Comparison of ENCODE assay signal across 27 cellular contexts in the genomic region with DNA sequence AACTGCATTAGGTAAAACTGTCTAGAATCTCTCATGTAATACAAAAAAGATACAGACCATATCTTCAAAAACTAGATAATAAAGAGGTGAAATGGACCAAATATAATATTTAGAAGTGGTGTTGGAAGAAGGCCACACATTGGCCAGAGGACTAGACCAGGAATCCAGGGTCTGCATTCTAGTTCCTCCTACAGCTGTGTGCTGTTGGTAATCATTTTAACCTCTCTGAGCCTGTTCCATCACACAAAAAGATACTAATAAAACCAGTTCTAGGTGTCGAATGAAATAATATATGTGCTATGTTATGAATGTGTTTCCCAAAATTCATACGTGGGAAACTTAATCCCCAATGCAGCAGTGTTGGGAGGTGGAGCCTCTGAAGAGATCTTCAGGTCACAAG.
"Had no signal": no experiment of that assay in that cellular context is flagged by ENCODE, and none has a peak within 500 bp of the region (broad histone marks: within the 10 kb centered on the region; RNA-seq: fewer than 3 reads in every experiment).

No MANE protein-coding gene starts in this region.

- H3K4me3 ChIP-seq: colonic mucosa, esophagus squamous epithelium, gastroesophageal sphincter, heart left ventricle, hepatocyte, lower lobe of right lung, mucosa of descending colon had no signal

- H3K9me3 ChIP-seq: colonic mucosa, esophagus squamous epithelium, gastroesophageal sphincter, heart left ventricle, lower lobe of right lung, mucosa of descending colon had no signal

- H3K4me1 Mint-ChIP-seq: immature natural killer cell, mesothelial cell of epicardium had no signal

- ATAC-seq: effector memory CD8-positive, alpha-beta T cell; esophagus mucosa; gastroesophageal sphincter; heart left ventricle; left colon; left lobe of liver; left ventricle myocardium superior; lower lobe of right lung; mucosa of descending colon had no signal

- H3K36me3 ChIP-seq: colonic mucosa, esophagus squamous epithelium, gastroesophageal sphincter, heart left ventricle, lower lobe of right lung had no signal

- H3K27me3 ChIP-seq: colonic mucosa, esophagus squamous epithelium, gastroesophageal sphincter, heart left ventricle, hepatocyte had no signal

- H3K4me3 Mint-ChIP-seq: dendritic cell treated with granulocyte-macrophage colony-stimulating factor and Interleukin-4, amounts not matched to agents 40 ng/mL and 50 ng/mL, for 4 days; effector memory CD8-positive, alpha-beta T cell; endodermal cell; immature natural killer cell; mesothelial cell of epicardium had no signal

- H3K4me1 ChIP-seq: colonic mucosa, gastroesophageal sphincter, lower lobe of right lung had no signal

- H3K27ac ChIP-seq: colonic mucosa, epithelial cell of prostate, esophagus squamous epithelium, gastroesophageal sphincter, lower lobe of right lung had no signal

- H3K27me3 Mint-ChIP-seq: dendritic cell treated with granulocyte-macrophage colony-stimulating factor and Interleukin-4, amounts not matched to agents 40 ng/mL and 50 ng/mL, for 4 days had no signal

- H3K9me3 Mint-ChIP-seq: dendritic cell treated with granulocyte-macrophage colony-stimulating factor and Interleukin-4, amounts not matched to agents 40 ng/mL and 50 ng/mL, for 4 days; effector memory CD8-positive, alpha-beta T cell; immature natural killer cell; mesothelial cell of epicardium had no signal

- DNase-seq: colonic mucosa; cortex of kidney; effector CD8-positive, alpha-beta T cell; effector memory CD8-positive, alpha-beta T cell; endodermal cell; erythroblast; esophagus squamous epithelium; foreskin fibroblast; foreskin melanocyte; heart left ventricle; hypothalamus; immature natural killer cell; islet precursor cell; kidney; kidney glomerular epithelial cell; left colon; left ventricle myocardium superior; lower lobe of right lung; mesenchymal stem cell; mucosa of descending colon had no signal

- H3K27ac Mint-ChIP-seq: dendritic cell treated with granulocyte-macrophage colony-stimulating factor and Interleukin-4, amounts not matched to agents 40 ng/mL and 50 ng/mL, for 4 days; effector memory CD8-positive, alpha-beta T cell; endodermal cell; immature natural killer cell; mesothelial cell of epicardium had no signal

- H3K36me3 Mint-ChIP-seq: immature natural killer cell, mesothelial cell of epicardium had no signal
